ENCODE assay signal across 8 cellular contexts in genomic region chr11:65417221-65417701, GRCh38. TPM values are rescaled to one million over a fixed set of nuclear protein-coding genes. Genes with fewer than 3 reads are reported as not detected.
DNase-seq lines count a peak whose midpoint lies in the region; ATAC-seq and TF ChIP-seq lines count a peak whose summit lies in the region.

No MANE protein-coding gene starts in this region.

- no peak overlapping the region for H2BK5ac ChIP-seq in mesendoderm (ENCODE audit: low read length)

- peak overlapping the region; percentile 99 for H3K27ac Mint-ChIP-seq in type B pancreatic cell

- H3K23ac ChIP-seq in mesendoderm (ENCODE audit: low read length), result no peak overlapping the region

- H2BK15ac ChIP-seq in mesendoderm (replicated peaks; ENCODE audit: low read depth), result no peak overlapping the region

- H2BK120ac ChIP-seq in mesendoderm (ENCODE audit: low read depth, low read length), result no peak overlapping the region

- peak overlapping the region; percentile 59 for H3K9ac ChIP-seq in mesendoderm (ENCODE audit: low read length)

- peak overlapping the region; percentile 80 for H3K4me3 Mint-ChIP-seq in type B pancreatic cell

- H4K8ac ChIP-seq in mesendoderm (ENCODE audit: low read depth, low read length), result no peak overlapping the region

- no peaks in the 10 kb centered on the region for H3K9me3 Mint-ChIP-seq in type B pancreatic cell

- DNase-seq in G401 (ENCODE audit: low spot score) (peak; percentile 46), OCI-M1 (lab: John Stamatoyannopoulos, UW) (peak; percentile 18), mesendoderm (peak; percentile 56), type B pancreatic cell (ENCODE audit: extremely low spot score, unreplicated experiment) (no peak), 8988T (no peak), SK-N-DZ (ENCODE audit: low spot score) (no peak)
- peak; percentile 20 for DNase-seq in central memory CD4-positive, alpha-beta T cell

- no CpG with 5 or more reads among the region's 10 CpGs for WGBS in mesendoderm (ENCODE audit: extremely low coverage, insufficient coverage, low lambda C conversion rate)

- no peak overlapping the region for H3K4ac ChIP-seq in mesendoderm (ENCODE audit: low read depth, low read length)

- TF ChIP-seq CTCF in type B pancreatic cell (conservative IDR thresholded peaks at IDR 0.05), result no peak

- no peak overlapping the region for H3K4me2 ChIP-seq in mesendoderm (ENCODE audit: low read length)

- no peak for ATAC-seq in GM21825 (IDR thresholded peaks at IDR 0.05; ENCODE audit: unreplicated experiment)

- H3K18ac ChIP-seq in mesendoderm (ENCODE audit: low read length), result no peak overlapping the region

- peak overlapping the region; percentile 93 for H3K27ac ChIP-seq in mesendoderm (ENCODE audit: low read depth, low read length)

- H4K5ac ChIP-seq in mesendoderm (ENCODE audit: low read length), result no peak overlapping the region

- no peaks in the 10 kb centered on the region for H3K79me2 ChIP-seq in mesendoderm (ENCODE audit: control insufficient read depth, insufficient read depth, low read length)

- no peaks in the 10 kb centered on the region for H3K27me3 ChIP-seq in mesendoderm (ENCODE audit: insufficient read depth, low read length, poor library complexity)

- in situ Hi-C loops in G401 (cut with HindIII; ENCODE audit: low sequenced_read_pairs), result no loop called here

- peaks cover 3% of the 10 kb centered on the region for H3K36me3 Mint-ChIP-seq in type B pancreatic cell

- no peak overlapping the region for H3K4me3 ChIP-seq in mesendoderm (ENCODE audit: low read length)

- H3K36me3 ChIP-seq in mesendoderm (ENCODE audit: control insufficient read depth, insufficient read depth, low read length), result no peaks in the 10 kb centered on the region

- peak overlapping the region; percentile 97 for H2AK5ac ChIP-seq in mesendoderm (ENCODE audit: low read length)

- peaks cover 46% of the 10 kb centered on the region for H3K4me1 Mint-ChIP-seq in type B pancreatic cell (ENCODE audit: unreplicated experiment)

- H3K27me3 Mint-ChIP-seq in type B pancreatic cell, result no peaks in the 10 kb centered on the region

- H3K79me1 ChIP-seq in mesendoderm (ENCODE audit: low read length), result no peaks in the 10 kb centered on the region

- H3K56ac ChIP-seq in mesendoderm (ENCODE audit: low read length), result peak overlapping the region; percentile 81

- H3K4me1 ChIP-seq in mesendoderm (ENCODE audit: control insufficient read depth, low read depth, low read length), result peaks cover 29% of the 10 kb centered on the region

RNA-seq across cellular contexts. Expression of gene NEAT1, which starts 5.3 kb away (rescaled TPM):
- total RNA-seq in G401 (2014; rRNA removed; shearing (Covaris generic)), result 4.4 and 12.4 TPM in 2 replicates
- 3.7 TPM for polyA plus RNA-seq in mesendoderm (2013, experiment 1 of 2)
- 4.5 TPM for polyA plus RNA-seq in mesendoderm (2013, experiment 2 of 2)
- 229 and 395 TPM in 2 replicates for total RNA-seq in type B pancreatic cell (ENCODE audit: low replicate concordance)
- 15.6 and 18.2 TPM in 2 replicates for polyA plus RNA-seq in SK-N-DZ (2014; cell fraction: cytosol; rRNA removed)
- 45.6 and 148 TPM in 2 replicates for polyA plus RNA-seq in SK-N-DZ (2014; cell fraction: nucleus; rRNA removed)

RNA-seq across cellular contexts. Expression of gene FRMD8, which starts 30.8 kb away (rescaled TPM):
- 31.1 and 40.1 TPM in 2 replicates for total RNA-seq in G401 (2014; rRNA removed; shearing (Covaris generic))
- polyA plus RNA-seq in mesendoderm (2013, experiment 1 of 2), result 10.9 TPM
- polyA plus RNA-seq in mesendoderm (2013, experiment 2 of 2), result 10.4 TPM
- total RNA-seq in type B pancreatic cell (ENCODE audit: low replicate concordance), result 35.0 and 41.8 TPM in 2 replicates
- polyA plus RNA-seq in SK-N-DZ (2014; cell fraction: cytosol; rRNA removed), result 25.3 and 31.8 TPM in 2 replicates
- polyA plus RNA-seq in SK-N-DZ (2014; cell fraction: nucleus; rRNA removed), result 28.6 and 39.3 TPM in 2 replicates

RNA-seq across cellular contexts. Expression of gene SLC25A45, which starts 34.8 kb away (rescaled TPM):
- total RNA-seq in G401 (2014; rRNA removed; shearing (Covaris generic)), result 1.1 TPM in 1 of 2 replicates, not detected in the other
- polyA plus RNA-seq in mesendoderm (2013, experiment 1 of 2), result 0.95 TPM
- polyA plus RNA-seq in mesendoderm (2013, experiment 2 of 2), result 0.76 TPM
- 1.9 and 5.6 TPM in 2 replicates for total RNA-seq in type B pancreatic cell (ENCODE audit: low replicate concordance)
- 2.4 and 3.9 TPM in 2 replicates for polyA plus RNA-seq in SK-N-DZ (2014; cell fraction: cytosol; rRNA removed)
- polyA plus RNA-seq in SK-N-DZ (2014; cell fraction: nucleus; rRNA removed), result 2.0 and 7.1 TPM in 2 replicates

Comparison
In these comparisons a context has a peak if more than half of its experiments do, and no peak if none do; other contexts are left out.
1. DNase-seq: peak in G401 (single experiment), OCI-M1 (single experiment), central memory CD4-positive, alpha-beta T cell (single experiment) and mesendoderm (single experiment); none in type B pancreatic cell (single experiment), 8988T (single experiment) and SK-N-DZ (single experiment).
2. RNA of gene NEAT1, which starts 5.3 kb away (total RNA-seq): 229 to 395 TPM in type B pancreatic cell; 4.4 to 12.4 TPM in G401; every median in the first group is over 10 times any median in the second.